2 cellular contexts compared by ENCODE assay signal in genomic region chr2:27571681-27572080, GRCh38.
A peak's percentile ranks its signal among the peaks of the same experiment; 100 is the strongest.
TF ChIP-seq lines count a peak whose summit lies in the region.

No MANE protein-coding gene starts in this region.

TF ChIP-seq in HEK293, 187 proteins besides CTCF, POLR2A, EP300 and RAD21:
- TF ChIP-seq ZNF157 (tag by site-specific recombination; IDR thresholded peaks at IDR 0.05) = no peak
- TF ChIP-seq SCRT2 (tag by site-specific recombination; IDR thresholded peaks at IDR 0.05) = peak; percentile 52

TF ChIP-seq in K562, 482 proteins besides CTCF, POLR2A, EP300 and RAD21:
- TF ChIP-seq TEAD1 (CRISPR knock-in tag; IDR thresholded peaks at IDR 0.05) = no peak
- TF ChIP-seq RAD51 (IDR thresholded peaks at IDR 0.05; ENCODE audit: borderline replicate concordance, low read depth) = no peak
- TF ChIP-seq TCF15 (CRISPR knock-in tag; IDR thresholded peaks at IDR 0.05) = no peak
- no peak for TF ChIP-seq ZNF436 (CRISPR knock-in tag; IDR thresholded peaks at IDR 0.05)
- TF ChIP-seq, protein P1, sequence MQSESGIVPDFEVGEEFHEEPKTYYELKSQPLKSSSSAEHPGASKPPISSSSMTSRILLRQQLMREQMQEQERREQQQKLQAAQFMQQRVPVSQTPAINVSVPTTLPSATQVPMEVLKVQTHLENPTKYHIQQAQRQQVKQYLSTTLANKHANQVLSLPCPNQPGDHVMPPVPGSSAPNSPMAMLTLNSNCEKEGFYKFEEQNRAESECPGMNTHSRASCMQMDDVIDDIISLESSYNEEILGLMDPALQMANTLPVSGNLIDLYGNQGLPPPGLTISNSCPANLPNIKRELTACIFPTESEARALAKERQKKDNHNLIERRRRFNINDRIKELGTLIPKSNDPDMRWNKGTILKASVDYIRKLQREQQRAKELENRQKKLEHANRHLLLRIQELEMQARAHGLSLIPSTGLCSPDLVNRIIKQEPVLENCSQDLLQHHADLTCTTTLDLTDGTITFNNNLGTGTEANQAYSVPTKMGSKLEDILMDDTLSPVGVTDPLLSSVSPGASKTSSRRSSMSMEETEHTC (IDR thresholded peaks at IDR 0.05) = no peak
- TF ChIP-seq ZNF23 (CRISPR knock-in tag; IDR thresholded peaks at IDR 0.05) = no peak
- TF ChIP-seq AFF4 (CRISPR knock-in tag; IDR thresholded peaks at IDR 0.05) = no peak
- no peak for TF ChIP-seq BRF1 (IDR thresholded peaks at IDR 0.05; ENCODE audit: borderline replicate concordance, extremely low read depth, insufficient read length)
- no peak for TF ChIP-seq CBX1 (IDR thresholded peaks at IDR 0.05; ENCODE audit: low read depth)
- no peak for TF ChIP-seq ARID4B (CRISPR knock-in tag; IDR thresholded peaks at IDR 0.05)
- peak; percentile 61; the same call in 1 of the 2 replicates for TF ChIP-seq HINFP (tag; conservative IDR thresholded peaks at IDR 0.05; ENCODE audit: low read depth)
- no peak for TF ChIP-seq USF2 (CRISPR knock-in tag; IDR thresholded peaks at IDR 0.05)
- TF ChIP-seq ZNF512 (tag; IDR thresholded peaks at IDR 0.05) = peak; percentile 33; the same call in 1 of the 2 replicates
- TF ChIP-seq CLOCK (CRISPR knock-in tag; IDR thresholded peaks at IDR 0.05; ENCODE audit: borderline replicate concordance) = no peak
